Comparison of ENCODE assay signal across 15 cellular contexts in the genomic region with DNA sequence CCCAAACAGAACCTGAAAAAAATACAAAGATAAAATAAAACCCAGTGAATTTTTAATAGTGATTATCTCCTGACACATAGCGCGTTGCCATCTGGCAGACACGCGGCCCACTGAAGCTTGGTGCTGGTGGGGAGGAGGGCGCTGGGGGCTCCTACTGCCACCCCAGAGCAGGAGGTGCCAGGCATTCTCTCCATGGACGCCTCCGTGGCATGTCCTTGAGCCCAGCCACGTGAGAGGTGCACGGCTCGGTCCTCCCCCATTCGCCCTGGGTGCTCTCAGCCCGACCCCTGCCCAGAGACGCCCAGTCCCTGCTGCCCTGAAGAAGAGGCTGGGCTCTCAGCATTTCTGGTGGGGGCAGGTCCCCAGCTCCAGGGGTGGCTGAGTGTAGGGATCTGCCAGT.
A peak's percentile ranks its signal among the peaks of the same experiment; 100 is the strongest.
DNase-seq lines count a peak whose midpoint lies in the region; FAIRE-seq and TF ChIP-seq lines count a peak whose summit lies in the region.
"Had no signal": no experiment of that assay in that cellular context is flagged by ENCODE, and none has a peak within 500 bp of the region (broad histone marks: within the 10 kb centered on the region; RNA-seq: fewer than 3 reads in every experiment).

No MANE protein-coding gene starts in this region.

- H3K9me2 ChIP-seq in Loucy (replicated peaks; ENCODE audit: low read depth, low read length): no peaks in the 10 kb centered on the region

- DNase-seq in DMS53 (lab: John Stamatoyannopoulos, UW) (peak; percentile 32), DMS53 treated with DMSO at 0.1 percent for 48 hours (lab: John Stamatoyannopoulos, UW; ENCODE audit: unreplicated experiment) (no peak), neuronal stem cell (ENCODE audit: low spot score) (no peak), small intestine (no peak), nucleus accumbens (lab: John Stamatoyannopoulos, UW) (no peak)
- DNase-seq: 8988T; CD8-positive, alpha-beta T cell; COR-L47; DMS79; GOT3 had no signal

- H2BK120ac ChIP-seq in neuronal stem cell (ENCODE audit: low read depth, low read length): no peak overlapping the region

- H3K4me3 ChIP-seq in BLaER1 (no peak overlapping the region), Loucy (ENCODE audit: low read length, poor library complexity, severe bottlenecking) (peak overlapping the region; percentile 4), neuronal stem cell (ENCODE audit: low read length in 2 of 2) (no peak overlapping the region), small intestine (ENCODE audit: low read depth in 1 of 2, low read length in 2 of 2) (no peak overlapping the region)
- H3K4me3 ChIP-seq: GM12878, HAP-1 had no signal

- no peaks in the 10 kb centered on the region for H3K9me3 ChIP-seq in BLaER1
- H3K9me3 ChIP-seq in Loucy (ENCODE audit: insufficient read depth, low read depth, low read length): no peaks in the 10 kb centered on the region
- H3K9me3 ChIP-seq in neuronal stem cell (replicated peaks in 1 of 2; ENCODE audit: control insufficient read depth in 2 of 2, insufficient read depth in 1 of 2, low read depth in 1 of 2, low read length in 2 of 2): peaks cover 0 to 1% of the 10 kb centered on the region in 2 donors
- no peaks in the 10 kb centered on the region for H3K9me3 ChIP-seq in small intestine (ENCODE audit: control insufficient read depth, low read depth)
- H3K9me3 ChIP-seq: HAP-1 had no signal

- peak overlapping the region; percentile 53 for H3K18ac ChIP-seq in neuronal stem cell (ENCODE audit: low read length)

- H3K9ac ChIP-seq in BLaER1 (peak overlapping the region; percentile 56), Loucy (ENCODE audit: low read depth, low read length, poor library complexity, severe bottlenecking) (peak overlapping the region; percentile 54), neuronal stem cell (ENCODE audit: low read depth, low read length, poor library complexity) (no peak overlapping the region)

- H3K27ac ChIP-seq in BLaER1: peak overlapping the region; percentile 75
- H3K27ac ChIP-seq in neuronal stem cell (replicated peaks; ENCODE audit: low read length): no peak overlapping the region
- no peak overlapping the region for H3K27ac ChIP-seq in small intestine (ENCODE audit: low read depth in 1 of 2, low read length in 1 of 2)

- H2BK5ac ChIP-seq in neuronal stem cell (ENCODE audit: low read length): no peak overlapping the region

- peak overlapping the region; percentile 86 for H2AK5ac ChIP-seq in neuronal stem cell (ENCODE audit: low read depth, low read length)

- no peak overlapping the region for H2AFZ ChIP-seq in Loucy (ENCODE audit: low read length)
- H2AFZ ChIP-seq in neuronal stem cell (ENCODE audit: low read length): no peak overlapping the region

- H3K4me2 ChIP-seq in BLaER1: peak overlapping the region; percentile 94
- peak overlapping the region; percentile 53 for H3K4me2 ChIP-seq in Loucy (ENCODE audit: low read depth, low read length, poor library complexity, severe bottlenecking)
- no peak overlapping the region for H3K4me2 ChIP-seq in neuronal stem cell (ENCODE audit: insufficient read depth, low read length, poor library complexity, severe bottlenecking)

- no peaks in the 10 kb centered on the region for H3F3A ChIP-seq in Loucy (ENCODE audit: low read depth)

- H2BK15ac ChIP-seq in neuronal stem cell (ENCODE audit: low read length): no peak overlapping the region

- no peaks in the 10 kb centered on the region for H3K27me3 ChIP-seq in BLaER1
- H3K27me3 ChIP-seq in Loucy (ENCODE audit: insufficient read depth, low read length, poor library complexity, severe bottlenecking): no peaks in the 10 kb centered on the region
- H3K27me3 ChIP-seq in neuronal stem cell (ENCODE audit: control insufficient read depth in 3 of 3, insufficient read depth in 3 of 3, low read depth in 1 of 3, low read length in 3 of 3): peaks cover 0 to 5% (median 0%) of the 10 kb centered on the region in 3 experiments
- no peaks in the 10 kb centered on the region for H3K27me3 ChIP-seq in small intestine (ENCODE audit: control insufficient read depth in 2 of 2, insufficient read depth in 2 of 2, low read length in 2 of 2)

- H3K14ac ChIP-seq in neuronal stem cell (ENCODE audit: low read length): no peak overlapping the region

- H3K79me2 ChIP-seq in Loucy (ENCODE audit: insufficient read depth, low read length): peaks cover 44% of the 10 kb centered on the region; the same call in 1 of the 2 replicates

- H4K20me1 ChIP-seq in BLaER1 (no peaks in the 10 kb centered on the region), Loucy (ENCODE audit: insufficient read depth, low read length, poor library complexity, severe bottlenecking) (no peaks in the 10 kb centered on the region)

- H4K8ac ChIP-seq in neuronal stem cell (ENCODE audit: low read depth, low read length): no peak overlapping the region

- no CpG with 5 or more reads among the region's 13 CpGs for WGBS in neuronal stem cell (ENCODE audit: extremely low coverage in 2 of 2, insufficient read length in 2 of 2, insufficient replicate concordance in 1 of 2), 2 donors
- WGBS in small intestine, 3 donors: 82 to 88% (median 83%) methylated on average over 13 of the region's 13 CpGs

- H3K4me1 ChIP-seq in BLaER1 (peaks cover 88% of the 10 kb centered on the region), Loucy (ENCODE audit: insufficient read depth, low read length, poor library complexity, severe bottlenecking) (peaks cover 77% of the 10 kb centered on the region), neuronal stem cell (ENCODE audit: control insufficient read depth in 2 of 2, insufficient read depth in 1 of 2, low read depth in 1 of 2, low read length in 2 of 2) (peaks cover 21 to 32% of the 10 kb centered on the region in 2 donors), small intestine (ENCODE audit: control insufficient read depth in 2 of 2, insufficient read depth in 1 of 2, low read depth in 1 of 2, low read length in 1 of 2) (no peaks in the 10 kb centered on the region)
- H3K4me1 ChIP-seq: HAP-1 had no signal

- H3K36me3 ChIP-seq in BLaER1 (no peaks in the 10 kb centered on the region), Loucy (ENCODE audit: insufficient read depth, low read length) (no peaks in the 10 kb centered on the region), neuronal stem cell (replicated peaks in 1 of 2; ENCODE audit: control insufficient read depth in 2 of 2, insufficient read depth in 2 of 2, low read length in 2 of 2) (no peaks in the 10 kb centered on the region), small intestine (ENCODE audit: control insufficient read depth in 2 of 2, insufficient read depth in 2 of 2, low read length in 2 of 2) (no peaks in the 10 kb centered on the region)
- H3K36me3 ChIP-seq: HAP-1 had no signal

- no peak overlapping the region for H4K91ac ChIP-seq in neuronal stem cell (ENCODE audit: low read depth, low read length, poor library complexity)

- no peak overlapping the region for H2BK12ac ChIP-seq in neuronal stem cell (ENCODE audit: low read length)

- no peak for TF ChIP-seq CTCF in Loucy (conservative IDR thresholded peaks at IDR 0.05; ENCODE audit: low read length)

- no peak overlapping the region for H3K4ac ChIP-seq in neuronal stem cell (ENCODE audit: low read length)

- no peak for FAIRE-seq in small intestine (lab: Jason Lieb, UNC)
- FAIRE-seq: D721Med, GM12878 had no signal

- H3K23ac ChIP-seq in neuronal stem cell (ENCODE audit: low read depth, low read length, poor library complexity): no peak overlapping the region

- H3K79me1 ChIP-seq in neuronal stem cell (ENCODE audit: low read depth, low read length): no peaks in the 10 kb centered on the region
